ENCODE assay signal across 13 cellular contexts in genomic region chr12:69151254-69151751, GRCh38.
A peak's percentile ranks its signal among the peaks of the same experiment; 100 is the strongest.
DNase-seq lines count a peak whose midpoint lies in the region; ATAC-seq and TF ChIP-seq lines count a peak whose summit lies in the region.
"Had no signal": no experiment of that assay in that cellular context is flagged by ENCODE, and none has a peak within 500 bp of the region (broad histone marks: within the 10 kb centered on the region; RNA-seq: fewer than 3 reads in every experiment).

No MANE protein-coding gene starts in this region.

- intact Hi-C loops in CD4-positive, alpha-beta T cell (cut with DNase I, micrococcal nuclease) = loop anchor here (5.0 to 10.0 kb wide), 4 partner anchors 203 to 436 kb away; partner anchors contain the start of genes CCT2 (in 2 of the 2) and YEATS4 (in 2 of the 2)
- intact Hi-C loops in spleen (cut with DNase I; ENCODE audit: low total_unique reads) = loop anchor here (10.0 kb wide), 2 partner anchors 103 to 287 kb away; no protein-coding TSS in a partner anchor

- H3K4me1 ChIP-seq in spleen = peaks cover 0 to 16% (median 9%) of the 10 kb centered on the region in 6 donors

- H3K4me1 Mint-ChIP-seq in CD4-positive, alpha-beta T cell (ENCODE audit: low read depth) = peaks cover 17% of the 10 kb centered on the region

- H3K9me3 ChIP-seq in CD4-positive, alpha-beta T cell (ENCODE audit: control insufficient read depth, low read length) = no peaks in the 10 kb centered on the region
- no peaks in the 10 kb centered on the region for H3K9me3 ChIP-seq in spleen
- H3K9me3 ChIP-seq: adrenal gland had no signal

- DNase-seq in NCI-H146 (lab: John Stamatoyannopoulos, UW) (peak; percentile 7), NCI-H146 treated with DMSO at 0.1 percent for 48 hours (lab: John Stamatoyannopoulos, UW; ENCODE audit: unreplicated experiment) (no peak), NCI-H510A treated with DMSO at 0.1 percent for 48 hours (lab: John Stamatoyannopoulos, UW) (peak; percentile 53), fibroblast of peridontal ligament (ENCODE audit: extremely low read depth) (peak; percentile 73), smooth muscle cell of the brain vasculature (ENCODE audit: low read depth, low spot score) (peak; percentile 90), spleen (no peak), iPS-NIHi11 (ENCODE audit: low spot score) (no peak)
- no peak for DNase-seq in CD4-positive, alpha-beta T cell
- DNase-seq: activated CD8-positive, alpha-beta T cell treated with anti-CD3 and anti-CD28 coated beads for 36 hours; adrenal gland; GM23248; substantia nigra had no signal

- no peaks in the 10 kb centered on the region for H3K36me3 ChIP-seq in spleen
- H3K36me3 ChIP-seq: adrenal gland had no signal

- no peaks in the 10 kb centered on the region for H3K27me3 Mint-ChIP-seq in CD4-positive, alpha-beta T cell
- H3K27me3 Mint-ChIP-seq: activated CD8-positive, alpha-beta T cell treated with anti-CD3 and anti-CD28 coated beads for 36 hours had no signal

- TF ChIP-seq CTCF in CD4-positive, alpha-beta T cell (IDR thresholded peaks at IDR 0.05) = no peak
- TF ChIP-seq CTCF in spleen (IDR thresholded peaks at IDR 0.05 in 8 of 11, conservative IDR thresholded peaks at IDR 0.05 in 3 of 11) = no peak

- no peak for TF ChIP-seq POLR2A in spleen (IDR thresholded peaks at IDR 0.05)

- no peak overlapping the region for H3K4me3 Mint-ChIP-seq in CD4-positive, alpha-beta T cell
- H3K4me3 Mint-ChIP-seq: activated CD8-positive, alpha-beta T cell treated with anti-CD3 and anti-CD28 coated beads for 36 hours had no signal

- POLR2A ChIA-PET in CD4-positive, alpha-beta T cell (lab: Charles Lee) = no interaction called here

- no peaks in the 10 kb centered on the region for H3K27me3 ChIP-seq in CD4-positive, alpha-beta T cell (ENCODE audit: control insufficient read depth, insufficient read depth, low read length)
- no peaks in the 10 kb centered on the region for H3K27me3 ChIP-seq in spleen (replicated peaks in 1 of 7)
- H3K27me3 ChIP-seq: adrenal gland had no signal

- H3K27ac ChIP-seq in CD4-positive, alpha-beta T cell (ENCODE audit: low read depth, low read length) = no peak overlapping the region
- peak overlapping the region in 1 of 8 donors; percentile 14 for H3K27ac ChIP-seq in spleen
- H3K27ac ChIP-seq: adrenal gland, epithelial cell of prostate, GM23248 had no signal

- H3K36me3 Mint-ChIP-seq in CD4-positive, alpha-beta T cell (ENCODE audit: low read depth) = no peaks in the 10 kb centered on the region

- H3K4me3 ChIP-seq in spleen = no peak overlapping the region
- H3K4me3 ChIP-seq: adrenal gland, GM23248 had no signal

- CTCF ChIA-PET in CD4-positive, alpha-beta T cell (lab: Charles Lee) = interaction anchor here (2.5 kb wide), 1 partner anchor 103 kb away, joined by 10 read pairs; no protein-coding TSS in a partner anchor

- H3K27ac Mint-ChIP-seq in CD4-positive, alpha-beta T cell = no peak overlapping the region
- H3K27ac Mint-ChIP-seq: activated CD8-positive, alpha-beta T cell treated with anti-CD3 and anti-CD28 coated beads for 36 hours had no signal

- no peaks in the 10 kb centered on the region for H3K9me3 Mint-ChIP-seq in CD4-positive, alpha-beta T cell
- H3K9me3 Mint-ChIP-seq: activated CD8-positive, alpha-beta T cell treated with anti-CD3 and anti-CD28 coated beads for 36 hours had no signal

- no peak for ATAC-seq in CD4-positive, alpha-beta T cell (ENCODE audit: poor library complexity)
- ATAC-seq: activated CD8-positive, alpha-beta T cell treated with anti-CD3 and anti-CD28 coated beads for 36 hours had no signal

- 54 to 77% (median 66%) methylated on average over 7 of the region's 7 CpGs for WGBS in spleen, 5 donors

Comparison
In these comparisons a context has a peak if more than half of its experiments do, and no peak if none do; other contexts are left out.
1. DNase-seq: peak in NCI-H146 (single experiment), NCI-H510A treated with DMSO at 0.1 percent for 48 hours (single experiment), fibroblast of peridontal ligament (single experiment) and smooth muscle cell of the brain vasculature (single experiment); none in NCI-H146 treated with DMSO at 0.1 percent for 48 hours (single experiment), CD4-positive, alpha-beta T cell (0 of 10), spleen (single experiment) and iPS-NIHi11 (single experiment).